Comparison of ENCODE assay signal across 1 cellular context in the genomic region with DNA sequence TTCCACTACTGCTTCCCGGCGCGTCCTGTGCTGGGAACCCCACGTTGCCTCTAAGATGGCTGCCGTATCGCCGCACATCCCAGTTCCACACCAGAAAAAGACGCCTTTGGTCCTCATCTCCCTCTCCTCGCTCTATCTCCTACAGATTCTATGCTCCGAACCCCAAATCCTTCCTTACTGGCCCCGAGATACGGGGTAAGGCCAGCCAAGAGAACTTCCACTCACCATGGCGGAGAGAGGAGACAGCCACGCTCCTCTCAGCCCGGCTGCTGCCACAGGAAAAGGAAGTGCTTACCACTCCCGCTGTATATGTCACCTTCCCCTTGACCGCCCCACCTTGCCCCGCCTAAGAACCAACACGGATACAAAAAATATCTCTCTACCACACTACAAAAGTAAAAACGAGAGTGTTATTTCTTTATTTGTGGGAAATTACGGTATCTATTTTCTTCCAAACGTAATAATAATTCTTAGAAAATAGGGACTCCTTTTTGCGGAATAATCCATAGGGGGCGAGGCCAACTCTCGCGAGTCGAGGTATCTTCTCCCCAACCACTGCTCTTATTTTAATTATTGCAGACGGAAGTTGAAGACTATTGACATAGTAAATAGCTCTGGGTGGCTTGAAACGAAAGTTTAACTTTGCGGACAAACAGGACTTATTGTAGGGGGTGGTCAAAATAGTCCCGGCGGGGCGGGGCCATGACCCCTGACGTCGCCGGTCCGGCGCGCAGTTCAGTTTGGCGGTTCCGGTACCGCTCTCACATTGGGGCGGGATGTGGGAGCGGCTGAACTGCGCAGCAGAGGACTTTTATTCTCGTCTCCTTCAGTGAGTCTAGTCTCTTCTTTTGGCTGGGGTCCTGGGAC.
TF ChIP-seq lines count a peak whose summit lies in the region.

RPL4 (minus strand) TSS at position 293 of the 867 bp plus-strand sequence; CDS start at position 228, 65 bp downstream.
ZWILCH (plus strand) TSS at position 764 of the 867 bp plus-strand sequence; CDS start at position 777, 13 bp downstream.

TF ChIP-seq in HepG2, 621 proteins besides CTCF, POLR2A, EP300 and RAD21 (continued from another document and continues in another):
- TF ChIP-seq, protein P1, sequence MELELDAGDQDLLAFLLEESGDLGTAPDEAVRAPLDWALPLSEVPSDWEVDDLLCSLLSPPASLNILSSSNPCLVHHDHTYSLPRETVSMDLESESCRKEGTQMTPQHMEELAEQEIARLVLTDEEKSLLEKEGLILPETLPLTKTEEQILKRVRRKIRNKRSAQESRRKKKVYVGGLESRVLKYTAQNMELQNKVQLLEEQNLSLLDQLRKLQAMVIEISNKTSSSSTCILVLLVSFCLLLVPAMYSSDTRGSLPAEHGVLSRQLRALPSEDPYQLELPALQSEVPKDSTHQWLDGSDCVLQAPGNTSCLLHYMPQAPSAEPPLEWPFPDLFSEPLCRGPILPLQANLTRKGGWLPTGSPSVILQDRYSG (CRISPR knock-in tag; IDR thresholded peaks at IDR 0.05) = 0 out of 2 replicates have a peak, but pooled peaks have one; percentile 36
- TF ChIP-seq ZNF276 (CRISPR knock-in tag; IDR thresholded peaks at IDR 0.05; ENCODE audit: low read depth) (no peak), ZFP36 (IDR thresholded peaks at IDR 0.05; ENCODE audit: borderline replicate concordance, low read depth, low read length, partially characterized antibody) (no peak), KLF12 (CRISPR knock-in tag; IDR thresholded peaks at IDR 0.05; ENCODE audit: borderline replicate concordance) (no peak; the same call in 1 of the 2 replicates), ZNF781 (CRISPR knock-in tag; IDR thresholded peaks at IDR 0.05; ENCODE audit: borderline replicate concordance, not compliant biosample characterization) (no peak), CBFB (CRISPR knock-in tag; IDR thresholded peaks at IDR 0.05) (0 out of 2 replicates have a peak, but pooled peaks have one; percentile 21), BATF2 (CRISPR knock-in tag; IDR thresholded peaks at IDR 0.05) (no peak), ZEB1 (IDR thresholded peaks at IDR 0.05; ENCODE audit: insufficient replicate concordance, low read depth) (no peak), GATA4 (IDR thresholded peaks at IDR 0.05; ENCODE audit: borderline replicate concordance, low read depth) (peak; percentile 69; the same call in 1 of the 2 replicates), YEATS4 (CRISPR knock-in tag; IDR thresholded peaks at IDR 0.05; ENCODE audit: borderline replicate concordance) (peak; percentile 96), ZMAT5 (CRISPR knock-in tag; IDR thresholded peaks at IDR 0.05; ENCODE audit: borderline replicate concordance, low read depth) (no peak), ZNF589 (CRISPR knock-in tag; conservative IDR thresholded peaks at IDR 0.05) (no peak), PCBP2 (optimal IDR thresholded peaks at IDR 0.05; ENCODE audit: low read depth, low read length, poor library complexity, severe bottlenecking) (no peak), HNF1B (CRISPR knock-in tag; IDR thresholded peaks at IDR 0.05) (peak; percentile 60), PLRG1 (conservative IDR thresholded peaks at IDR 0.05) (no peak), ZNF460 (CRISPR knock-in tag; IDR thresholded peaks at IDR 0.05; ENCODE audit: borderline replicate concordance) (no peak), PREB (CRISPR knock-in tag; IDR thresholded peaks at IDR 0.05) (no peak), CHD2 (IDR thresholded peaks at IDR 0.05; ENCODE audit: low read depth, low read length) (peak; percentile 94), ZNF652 (CRISPR knock-in tag; IDR thresholded peaks at IDR 0.05; ENCODE audit: borderline replicate concordance, low read depth) (no peak), HIC2 (CRISPR knock-in tag; IDR thresholded peaks at IDR 0.05; ENCODE audit: low read depth) (no peak), MYC (CRISPR knock-in tag; IDR thresholded peaks at IDR 0.05; ENCODE audit: borderline replicate concordance) (peak; percentile 97), SMAD1 (CRISPR knock-in tag; IDR thresholded peaks at IDR 0.05; ENCODE audit: borderline replicate concordance, low read depth) (no peak), RXRB (CRISPR knock-in tag; IDR thresholded peaks at IDR 0.05; ENCODE audit: borderline replicate concordance) (peak; percentile 25; the same call in 1 of the 2 replicates)
- TF ChIP-seq, protein P2, sequence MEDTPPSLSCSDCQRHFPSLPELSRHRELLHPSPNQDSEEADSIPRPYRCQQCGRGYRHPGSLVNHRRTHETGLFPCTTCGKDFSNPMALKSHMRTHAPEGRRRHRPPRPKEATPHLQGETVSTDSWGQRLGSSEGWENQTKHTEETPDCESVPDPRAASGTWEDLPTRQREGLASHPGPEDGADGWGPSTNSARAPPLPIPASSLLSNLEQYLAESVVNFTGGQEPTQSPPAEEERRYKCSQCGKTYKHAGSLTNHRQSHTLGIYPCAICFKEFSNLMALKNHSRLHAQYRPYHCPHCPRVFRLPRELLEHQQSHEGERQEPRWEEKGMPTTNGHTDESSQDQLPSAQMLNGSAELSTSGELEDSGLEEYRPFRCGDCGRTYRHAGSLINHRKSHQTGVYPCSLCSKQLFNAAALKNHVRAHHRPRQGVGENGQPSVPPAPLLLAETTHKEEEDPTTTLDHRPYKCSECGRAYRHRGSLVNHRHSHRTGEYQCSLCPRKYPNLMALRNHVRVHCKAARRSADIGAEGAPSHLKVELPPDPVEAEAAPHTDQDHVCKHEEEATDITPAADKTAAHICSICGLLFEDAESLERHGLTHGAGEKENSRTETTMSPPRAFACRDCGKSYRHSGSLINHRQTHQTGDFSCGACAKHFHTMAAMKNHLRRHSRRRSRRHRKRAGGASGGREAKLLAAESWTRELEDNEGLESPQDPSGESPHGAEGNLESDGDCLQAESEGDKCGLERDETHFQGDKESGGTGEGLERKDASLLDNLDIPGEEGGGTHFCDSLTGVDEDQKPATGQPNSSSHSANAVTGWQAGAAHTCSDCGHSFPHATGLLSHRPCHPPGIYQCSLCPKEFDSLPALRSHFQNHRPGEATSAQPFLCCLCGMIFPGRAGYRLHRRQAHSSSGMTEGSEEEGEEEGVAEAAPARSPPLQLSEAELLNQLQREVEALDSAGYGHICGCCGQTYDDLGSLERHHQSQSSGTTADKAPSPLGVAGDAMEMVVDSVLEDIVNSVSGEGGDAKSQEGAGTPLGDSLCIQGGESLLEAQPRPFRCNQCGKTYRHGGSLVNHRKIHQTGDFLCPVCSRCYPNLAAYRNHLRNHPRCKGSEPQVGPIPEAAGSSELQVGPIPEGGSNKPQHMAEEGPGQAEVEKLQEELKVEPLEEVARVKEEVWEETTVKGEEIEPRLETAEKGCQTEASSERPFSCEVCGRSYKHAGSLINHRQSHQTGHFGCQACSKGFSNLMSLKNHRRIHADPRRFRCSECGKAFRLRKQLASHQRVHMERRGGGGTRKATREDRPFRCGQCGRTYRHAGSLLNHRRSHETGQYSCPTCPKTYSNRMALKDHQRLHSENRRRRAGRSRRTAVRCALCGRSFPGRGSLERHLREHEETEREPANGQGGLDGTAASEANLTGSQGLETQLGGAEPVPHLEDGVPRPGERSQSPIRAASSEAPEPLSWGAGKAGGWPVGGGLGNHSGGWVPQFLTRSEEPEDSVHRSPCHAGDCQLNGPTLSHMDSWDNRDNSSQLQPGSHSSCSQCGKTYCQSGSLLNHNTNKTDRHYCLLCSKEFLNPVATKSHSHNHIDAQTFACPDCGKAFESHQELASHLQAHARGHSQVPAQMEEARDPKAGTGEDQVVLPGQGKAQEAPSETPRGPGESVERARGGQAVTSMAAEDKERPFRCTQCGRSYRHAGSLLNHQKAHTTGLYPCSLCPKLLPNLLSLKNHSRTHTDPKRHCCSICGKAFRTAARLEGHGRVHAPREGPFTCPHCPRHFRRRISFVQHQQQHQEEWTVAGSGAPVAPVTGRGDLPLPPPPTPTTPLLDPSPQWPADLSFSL (CRISPR knock-in tag; IDR thresholded peaks at IDR 0.05) = no peak
- TF ChIP-seq, protein P3, sequence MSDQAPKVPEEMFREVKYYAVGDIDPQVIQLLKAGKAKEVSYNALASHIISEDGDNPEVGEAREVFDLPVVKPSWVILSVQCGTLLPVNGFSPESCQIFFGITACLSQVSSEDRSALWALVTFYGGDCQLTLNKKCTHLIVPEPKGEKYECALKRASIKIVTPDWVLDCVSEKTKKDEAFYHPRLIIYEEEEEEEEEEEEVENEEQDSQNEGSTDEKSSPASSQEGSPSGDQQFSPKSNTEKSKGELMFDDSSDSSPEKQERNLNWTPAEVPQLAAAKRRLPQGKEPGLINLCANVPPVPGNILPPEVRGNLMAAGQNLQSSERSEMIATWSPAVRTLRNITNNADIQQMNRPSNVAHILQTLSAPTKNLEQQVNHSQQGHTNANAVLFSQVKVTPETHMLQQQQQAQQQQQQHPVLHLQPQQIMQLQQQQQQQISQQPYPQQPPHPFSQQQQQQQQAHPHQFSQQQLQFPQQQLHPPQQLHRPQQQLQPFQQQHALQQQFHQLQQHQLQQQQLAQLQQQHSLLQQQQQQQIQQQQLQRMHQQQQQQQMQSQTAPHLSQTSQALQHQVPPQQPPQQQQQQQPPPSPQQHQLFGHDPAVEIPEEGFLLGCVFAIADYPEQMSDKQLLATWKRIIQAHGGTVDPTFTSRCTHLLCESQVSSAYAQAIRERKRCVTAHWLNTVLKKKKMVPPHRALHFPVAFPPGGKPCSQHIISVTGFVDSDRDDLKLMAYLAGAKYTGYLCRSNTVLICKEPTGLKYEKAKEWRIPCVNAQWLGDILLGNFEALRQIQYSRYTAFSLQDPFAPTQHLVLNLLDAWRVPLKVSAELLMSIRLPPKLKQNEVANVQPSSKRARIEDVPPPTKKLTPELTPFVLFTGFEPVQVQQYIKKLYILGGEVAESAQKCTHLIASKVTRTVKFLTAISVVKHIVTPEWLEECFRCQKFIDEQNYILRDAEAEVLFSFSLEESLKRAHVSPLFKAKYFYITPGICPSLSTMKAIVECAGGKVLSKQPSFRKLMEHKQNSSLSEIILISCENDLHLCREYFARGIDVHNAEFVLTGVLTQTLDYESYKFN (CRISPR knock-in tag; conservative IDR thresholded peaks at IDR 0.05) = 0 out of 2 replicates have a peak, but pooled peaks have one; percentile 25
- TF ChIP-seq, protein P4, sequence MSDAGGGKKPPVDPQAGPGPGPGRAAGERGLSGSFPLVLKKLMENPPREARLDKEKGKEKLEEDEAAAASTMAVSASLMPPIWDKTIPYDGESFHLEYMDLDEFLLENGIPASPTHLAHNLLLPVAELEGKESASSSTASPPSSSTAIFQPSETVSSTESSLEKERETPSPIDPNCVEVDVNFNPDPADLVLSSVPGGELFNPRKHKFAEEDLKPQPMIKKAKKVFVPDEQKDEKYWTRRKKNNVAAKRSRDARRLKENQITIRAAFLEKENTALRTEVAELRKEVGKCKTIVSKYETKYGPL (CRISPR knock-in tag; IDR thresholded peaks at IDR 0.05) = no peak; the same call in 1 of the 2 replicates
- TF ChIP-seq, protein P5, sequence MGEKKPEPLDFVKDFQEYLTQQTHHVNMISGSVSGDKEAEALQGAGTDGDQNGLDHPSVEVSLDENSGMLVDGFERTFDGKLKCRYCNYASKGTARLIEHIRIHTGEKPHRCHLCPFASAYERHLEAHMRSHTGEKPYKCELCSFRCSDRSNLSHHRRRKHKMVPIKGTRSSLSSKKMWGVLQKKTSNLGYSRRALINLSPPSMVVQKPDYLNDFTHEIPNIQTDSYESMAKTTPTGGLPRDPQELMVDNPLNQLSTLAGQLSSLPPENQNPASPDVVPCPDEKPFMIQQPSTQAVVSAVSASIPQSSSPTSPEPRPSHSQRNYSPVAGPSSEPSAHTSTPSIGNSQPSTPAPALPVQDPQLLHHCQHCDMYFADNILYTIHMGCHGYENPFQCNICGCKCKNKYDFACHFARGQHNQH (CRISPR knock-in tag; IDR thresholded peaks at IDR 0.05) = peak; percentile 30
